10 cellular contexts compared by ENCODE assay signal in genomic region chr3:58463942-58464271, GRCh38. TPM values are rescaled to one million over a fixed set of nuclear protein-coding genes. Genes with fewer than 3 reads are reported as not detected.
DNase-seq lines count a peak whose midpoint lies in the region; ATAC-seq and TF ChIP-seq lines count a peak whose summit lies in the region.
"Had no signal": no experiment of that assay in that cellular context is flagged by ENCODE, and none has a peak within 500 bp of the region (broad histone marks: within the 10 kb centered on the region; RNA-seq: fewer than 3 reads in every experiment).

No MANE protein-coding gene starts in this region.

- H3K9me3 ChIP-seq in BLaER1 treated with 17β-estradiol and CSF1 and Interleukin-3, amounts not matched to agents 10 nM and 100 nM (replicated peaks in 1 of 11) = no peaks in the 10 kb centered on the region
- H3K9me3 ChIP-seq in IMR-90 (ENCODE audit: control insufficient read depth, insufficient read depth, low read length) = no peaks in the 10 kb centered on the region
- no peaks in the 10 kb centered on the region for H3K9me3 ChIP-seq in neural cell (ENCODE audit: low read length)

- no peak overlapping the region for H2BK15ac ChIP-seq in IMR-90 (ENCODE audit: low read depth, low read length)

- H2BK5ac ChIP-seq in IMR-90 (ENCODE audit: low read depth, low read length, poor library complexity, severe bottlenecking) = no peak overlapping the region

- H3K4me1 ChIP-seq in BLaER1 treated with 17β-estradiol and CSF1 and Interleukin-3, amounts not matched to agents 10 nM and 100 nM = peaks cover 12 to 20% (median 14%) of the 10 kb centered on the region in 10 experiments; a peak in 19 of 20 replicates
- peaks cover 4% of the 10 kb centered on the region; the same call in 1 of the 2 replicates for H3K4me1 ChIP-seq in IMR-90 (ENCODE audit: control insufficient read depth, insufficient read depth, low read length)

- peak overlapping the region; percentile 51 to 78 (median 65) for H3K4me2 ChIP-seq in BLaER1 treated with 17β-estradiol and CSF1 and Interleukin-3, amounts not matched to agents 10 nM and 100 nM
- H3K4me2 ChIP-seq in IMR-90 (ENCODE audit: low read depth, low read length) (no peak overlapping the region), neural cell (ENCODE audit: low read length) (no peak overlapping the region)

- CTCF ChIA-PET in IMR-90 (lab: Yijun Ruan, JAX) = interaction anchor here (0.5 to 1.3 kb wide), 6 partner anchors 8 to 1237 kb away, joined by 3 to 5 read pairs (median 4); partner anchors contain the start of gene KCTD6
- CTCF ChIA-PET in HEK293T (lab: Yijun Ruan, JAX) = interaction anchor here (0.7 to 1.3 kb wide), 5 partner anchors 8 to 63 kb away, joined by 3 to 12 read pairs (median 5); no protein-coding TSS in a partner anchor

- no peak overlapping the region for H4K91ac ChIP-seq in IMR-90 (ENCODE audit: insufficient read depth, low read depth, low read length)

- ATAC-seq in IMR-90 (ENCODE audit: low read depth) = no peak; the same call in 1 of the 2 replicates

- no peaks in the 10 kb centered on the region for H3K79me1 ChIP-seq in IMR-90 (ENCODE audit: low read depth in 1 of 2, low read length in 2 of 2)

- H2AFZ ChIP-seq in IMR-90 (replicated peaks; ENCODE audit: low read length, poor library complexity) (peak overlapping the region; percentile 17), neural cell (ENCODE audit: low read depth, low read length) (no peak overlapping the region)

- H4K5ac ChIP-seq in IMR-90 (ENCODE audit: low read depth, low read length) = no peak overlapping the region

- no peaks in the 10 kb centered on the region for H3K36me3 ChIP-seq in BLaER1 treated with 17β-estradiol and CSF1 and Interleukin-3, amounts not matched to agents 10 nM and 100 nM
- H3K36me3 ChIP-seq in IMR-90 (ENCODE audit: control insufficient read depth, insufficient read depth, low read length) (no peaks in the 10 kb centered on the region), neural cell (ENCODE audit: insufficient read depth, low read length) (no peaks in the 10 kb centered on the region)

- no peak overlapping the region for H3K23ac ChIP-seq in IMR-90 (ENCODE audit: low read depth, low read length)

- 0 out of 20 replicates have a peak overlapping the region, but pooled peaks of 2 of the 10 experiments have one; percentile 6 to 27 for H3K4me3 ChIP-seq in BLaER1 treated with 17β-estradiol and CSF1 and Interleukin-3, amounts not matched to agents 10 nM and 100 nM
- no peak overlapping the region for H3K4me3 ChIP-seq in IMR-90 (ENCODE audit: insufficient read depth, low read depth, low read length)
- H3K4me3 ChIP-seq in choroid plexus epithelial cell (ENCODE audit: low read depth, low read length) = peak overlapping the region; percentile 12
- H3K4me3 ChIP-seq in neural cell (ENCODE audit: low read length) = no peak overlapping the region
- H3K4me3 ChIP-seq: lung, skin epidermis had no signal

- DNase-seq in IMR-90 (no peak), choroid plexus epithelial cell (ENCODE audit: low read depth) (no peak), T-helper 9 cell (no peak), NOMO-1 treated with dmso at 0.1 percent for 144 hours (lab: John Stamatoyannopoulos, UW; ENCODE audit: unreplicated experiment) (no peak), HEK293T (ENCODE audit: extremely low spot score) (no peak), NCI-H526 (lab: John Stamatoyannopoulos, UW) (no peak)

- TF ChIP-seq CTCF in IMR-90 (conservative IDR thresholded peaks at IDR 0.05; ENCODE audit: low read depth, low read length) (no peak), choroid plexus epithelial cell (conservative IDR thresholded peaks at IDR 0.05; ENCODE audit: low read depth, low read length) (no peak), neural cell (IDR thresholded peaks at IDR 0.05; ENCODE audit: poor library complexity, severe bottlenecking) (no peak)

- TF ChIP-seq RAD21 in IMR-90 (IDR thresholded peaks at IDR 0.05; ENCODE audit: low read length) (no peak), neural cell (conservative IDR thresholded peaks at IDR 0.05) (peak; percentile 2)

- 0 out of 22 replicates have a peak overlapping the region, but pooled peaks of 1 of the 11 experiments have one; percentile 7 for H3K9ac ChIP-seq in BLaER1 treated with 17β-estradiol and CSF1 and Interleukin-3, amounts not matched to agents 10 nM and 100 nM
- no peak overlapping the region for H3K9ac ChIP-seq in IMR-90 (ENCODE audit: low read depth, low read length)
- H3K9ac ChIP-seq in neural cell (ENCODE audit: low read length) = no peak overlapping the region

- no peak overlapping the region for H3K27ac ChIP-seq in BLaER1 treated with 17β-estradiol and CSF1 and Interleukin-3, amounts not matched to agents 10 nM and 100 nM
- H3K27ac ChIP-seq in IMR-90 (ENCODE audit: insufficient read depth, low read length) (no peak overlapping the region), neural cell (ENCODE audit: low read length) (no peak overlapping the region)
- H3K27ac ChIP-seq: skin epidermis had no signal

- 0 out of 4 replicates have a peak overlapping the region, but pooled peaks of 1 of the 2 experiments have one; percentile 6 for H4K8ac ChIP-seq in IMR-90 (ENCODE audit: low read depth in 2 of 2, low read length in 2 of 2)

- intact Hi-C loops in IMR-90 (cut with micrococcal nuclease) = loop anchor here (2.0 kb wide), 1 partner anchor 69 kb away; no protein-coding TSS in a partner anchor

- H4K20me1 ChIP-seq in BLaER1 treated with 17β-estradiol and CSF1 and Interleukin-3, amounts not matched to agents 10 nM and 100 nM = no peaks in the 10 kb centered on the region
- H4K20me1 ChIP-seq in IMR-90 (ENCODE audit: insufficient read depth, low read length) (no peaks in the 10 kb centered on the region), neural cell (ENCODE audit: insufficient read depth) (no peaks in the 10 kb centered on the region)

- peak overlapping the region; percentile 25; the same call in 1 of the 2 replicates for H2BK20ac ChIP-seq in IMR-90 (ENCODE audit: low read depth, low read length)

- no peak overlapping the region for H2BK120ac ChIP-seq in IMR-90 (ENCODE audit: low read depth, low read length)

- H3K27me3 ChIP-seq in BLaER1 treated with 17β-estradiol and CSF1 and Interleukin-3, amounts not matched to agents 10 nM and 100 nM = no peaks in the 10 kb centered on the region
- no peaks in the 10 kb centered on the region for H3K27me3 ChIP-seq in IMR-90 (ENCODE audit: control insufficient read depth, insufficient read depth, low read length)
- H3K27me3 ChIP-seq in neural cell (ENCODE audit: insufficient read depth, low read depth, low read length) = no peaks in the 10 kb centered on the region

- H3K4ac ChIP-seq in IMR-90 (ENCODE audit: low read depth, low read length) = no peak overlapping the region

- no peaks in the 10 kb centered on the region for H3K9me2 ChIP-seq in neural cell (ENCODE audit: insufficient read depth, low read length)

- H3K18ac ChIP-seq in IMR-90 (ENCODE audit: low read depth, low read length) = no peak overlapping the region

- H3F3A ChIP-seq in neural cell (ENCODE audit: insufficient read depth, low read length, poor library complexity, severe bottlenecking) = no peaks in the 10 kb centered on the region

- WGBS in IMR-90 (ENCODE audit: extremely low coverage in 2 of 2, insufficient read length in 1 of 2), 2 experiments = no CpG with 5 or more reads among the region's 5 CpGs

- H3K79me2 ChIP-seq in neural cell (replicated peaks; ENCODE audit: insufficient read depth, low read length) = no peaks in the 10 kb centered on the region

- no peak for TF ChIP-seq EP300 in neural cell (conservative IDR thresholded peaks at IDR 0.05; ENCODE audit: poor library complexity, severe bottlenecking)

- dilution Hi-C loops in IMR-90 (cut with HindIII; ENCODE audit: low sequenced_read_pairs, unreplicated experiment) = no loop called here

- no peak overlapping the region for H3K56ac ChIP-seq in IMR-90 (ENCODE audit: extremely low read depth, insufficient read depth, low read length)

- no peak overlapping the region for H2AK9ac ChIP-seq in IMR-90 (replicated peaks; ENCODE audit: low read depth, low read length, poor library complexity)

- no peaks in the 10 kb centered on the region for H3K9me1 ChIP-seq in IMR-90 (ENCODE audit: insufficient read depth, low read length)

- in situ Hi-C loops in IMR-90 (cut with MboI; ENCODE audit: low sequenced_read_pairs) = no loop called here

- no TSS peak for BruUV-seq in IMR-90 (replicated peaks; lab: Mats Ljungman, UMichigan)

- POLR2A ChIA-PET in IMR-90 (lab: Charles Lee; ENCODE audit: unreplicated experiment) (no interaction called here), HEK293T (lab: Yijun Ruan, JAX) (no interaction called here)

- TF ChIP-seq POLR2A in IMR-90 (IDR thresholded peaks at IDR 0.05; ENCODE audit: low read depth, low read length) = no peak

- H3K14ac ChIP-seq in IMR-90 (replicated peaks; ENCODE audit: low read depth, low read length) = no peak overlapping the region

- H2AK5ac ChIP-seq in IMR-90 (ENCODE audit: low read depth, low read length) = no peak overlapping the region

TF ChIP-seq in neural cell, 6 proteins besides CTCF, POLR2A, EP300 and RAD21:
- no peak for TF ChIP-seq TAF1 (IDR thresholded peaks at IDR 0.05; ENCODE audit: low read depth)
- no peak for TF ChIP-seq EZH2 (IDR thresholded peaks at IDR 0.05; ENCODE audit: borderline replicate concordance, insufficient read depth, low read length, poor library complexity, severe bottlenecking)
- no peak for TF ChIP-seq POLR2AphosphoS5 (IDR thresholded peaks at IDR 0.05)
- TF ChIP-seq MXI1 (conservative IDR thresholded peaks at IDR 0.05; ENCODE audit: poor library complexity, severe bottlenecking) = no peak
- no peak for TF ChIP-seq SMC3 (conservative IDR thresholded peaks at IDR 0.05; ENCODE audit: poor library complexity)

TF ChIP-seq in HEK293T, 16 proteins besides CTCF, POLR2A, EP300 and RAD21 (continues in another document):
- TF ChIP-seq ARNT (IDR thresholded peaks at IDR 0.05) (no peak), BHLHE40 (IDR thresholded peaks at IDR 0.05; ENCODE audit: borderline replicate concordance) (no peak), ELF4 (IDR thresholded peaks at IDR 0.05) (no peak), NFRKB (IDR thresholded peaks at IDR 0.05) (no peak), SP1 (IDR thresholded peaks at IDR 0.05) (no peak), L3MBTL2 (conservative IDR thresholded peaks at IDR 0.05) (no peak; the same call in 1 of the 2 replicates), TARDBP (IDR thresholded peaks at IDR 0.05) (no peak), LEF1 (IDR thresholded peaks at IDR 0.05; ENCODE audit: borderline replicate concordance) (no peak), FOXK2 (IDR thresholded peaks at IDR 0.05) (no peak)

RNA-seq across cellular contexts. Expression of gene KCTD6, which starts 28.0 kb away (rescaled TPM):
- total RNA-seq in IMR-90 (2012; rRNA removed) = 7.0 and 9.4 TPM in 2 replicates
- polyA plus RNA-seq in IMR-90 (2012; rRNA removed) (5.6 and 9.2 TPM in 2 replicates), neural cell (64.0 and 68.5 TPM in 2 replicates)
- 1.5 and 2.3 TPM in 2 replicates for polyA plus RNA-seq in IMR-90 (2012; cell fraction: cytosol; rRNA removed)
- 1.4 and 10.7 TPM in 2 replicates for polyA plus RNA-seq in IMR-90 (2012; cell fraction: nucleus; rRNA removed; ENCODE audit: low replicate concordance)
- polyA minus RNA-seq in neural cell = 27.8 and 29.9 TPM in 2 replicates

RNA-seq across cellular contexts. Expression of gene PDHB, which starts 30.3 kb away (rescaled TPM):
- 73.5 and 86.9 TPM in 2 replicates for total RNA-seq in IMR-90 (2012; rRNA removed)
- polyA plus RNA-seq in IMR-90 (2012; rRNA removed) (63.8 and 69.2 TPM in 2 replicates), neural cell (154 and 201 TPM in 2 replicates)
- 27.8 and 29.5 TPM in 2 replicates for polyA plus RNA-seq in IMR-90 (2012; cell fraction: cytosol; rRNA removed)
- polyA plus RNA-seq in IMR-90 (2012; cell fraction: nucleus; rRNA removed; ENCODE audit: low replicate concordance) = 14.1 and 41.8 TPM in 2 replicates
- 88.9 and 108 TPM in 2 replicates for polyA minus RNA-seq in neural cell

Comparison
In these comparisons a context has a peak if more than half of its experiments do, and no peak if none do; other contexts are left out.
1. H3K4me2 ChIP-seq: peak in BLaER1 treated with 17β-estradiol and CSF1 and Interleukin-3, amounts not matched to agents 10 nM and 100 nM (11 of 11); none in IMR-90 (single experiment) and neural cell (single experiment).